8 cellular contexts compared by ENCODE assay signal in the genomic region with DNA sequence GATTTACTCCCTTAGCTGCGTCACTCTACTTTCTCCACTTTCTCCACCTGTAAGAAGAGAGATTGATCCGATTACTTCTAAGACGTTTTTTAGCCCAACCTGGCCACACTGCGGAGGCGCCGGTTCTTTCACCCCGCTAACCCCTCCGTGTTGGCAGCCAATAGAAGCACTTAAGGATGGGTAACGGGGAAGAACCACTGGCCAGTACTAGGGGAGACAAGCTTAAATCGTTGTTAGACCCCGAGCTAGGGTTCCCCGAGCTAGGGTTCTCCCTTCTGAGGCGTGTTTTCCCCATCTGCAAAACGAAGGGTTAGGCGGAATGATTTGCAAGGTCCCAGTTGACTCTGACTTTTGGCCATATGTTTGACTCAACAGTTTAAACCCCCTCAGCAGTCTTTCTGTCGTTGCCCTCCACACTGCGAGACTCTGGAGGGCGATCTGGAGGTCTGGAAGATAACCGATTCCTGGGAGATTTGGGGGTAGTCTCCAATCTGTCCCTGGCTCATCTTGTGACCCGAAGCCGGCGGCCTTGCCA. TPM values are rescaled to one million over a fixed set of nuclear protein-coding genes. Genes with fewer than 3 reads are reported as not detected.
DNase-seq lines count a peak whose midpoint lies in the region; ATAC-seq and TF ChIP-seq lines count a peak whose summit lies in the region.

No MANE protein-coding gene starts in this region.

- H3K27ac ChIP-seq in GM23338 (ENCODE audit: low read depth), result peak overlapping the region; percentile 65
- peak overlapping the region; percentile 92 for H3K27ac ChIP-seq in lower lobe of right lung
- H3K27ac ChIP-seq in upper lobe of left lung, result peak overlapping the region; percentile 85 to 98 (median 90)

- H3K9me3 ChIP-seq in lower lobe of right lung (no peaks in the 10 kb centered on the region), upper lobe of left lung (no peaks in the 10 kb centered on the region)

- peaks cover 10% of the 10 kb centered on the region for H3K27me3 Mint-ChIP-seq in GM23338 (ENCODE audit: insufficient read depth, low read depth, poor library complexity)

- peak overlapping the region; percentile 85 for H3K4me2 ChIP-seq in GM23338

- H3K9me3 Mint-ChIP-seq in GM23338, result no peaks in the 10 kb centered on the region

- peak overlapping the region; percentile 99 for H3K27ac Mint-ChIP-seq in GM23338

- peaks cover 4% of the 10 kb centered on the region; the same call in 1 of the 2 replicates for H3F3A ChIP-seq in GM23338 (replicated peaks; ENCODE audit: low read depth)

- TF ChIP-seq CTCF in GM23338 (conservative IDR thresholded peaks at IDR 0.05; ENCODE audit: low read depth in 2 of 2), result 0 out of 4 replicates have a peak, but pooled peaks of 1 of the 2 experiments have one; percentile 10
- TF ChIP-seq CTCF in cardiac fibroblast (IDR thresholded peaks at IDR 0.05; ENCODE audit: low read depth, low read length), result no peak
- TF ChIP-seq CTCF in lower lobe of right lung (IDR thresholded peaks at IDR 0.05), result no peak
- no peak for TF ChIP-seq CTCF in upper lobe of left lung (IDR thresholded peaks at IDR 0.05)

- peak overlapping the region; percentile 96 for H3K4me3 Mint-ChIP-seq in GM23338

- no peaks in the 10 kb centered on the region for H3K9me2 ChIP-seq in GM23338 (ENCODE audit: insufficient read depth)

- WGBS in upper lobe of left lung, 2 donors, result 8 to 13% methylated on average over 19 to 22 of the region's 22 CpGs

- H3K79me2 ChIP-seq in GM23338 (replicated peaks; ENCODE audit: insufficient read depth), result peaks cover 30% of the 10 kb centered on the region

- intact Hi-C loops in lower lobe of right lung (cut with DNase I), result no loop called here

- TF ChIP-seq EP300 in upper lobe of left lung (IDR thresholded peaks at IDR 0.05), result no peak

- no peaks in the 10 kb centered on the region for H4K20me1 ChIP-seq in GM23338 (replicated peaks; ENCODE audit: insufficient read depth)

- H3K36me3 ChIP-seq in GM23338 (ENCODE audit: insufficient read depth), result peaks cover 10% of the 10 kb centered on the region; the same call in 1 of the 2 replicates
- peaks cover 12% of the 10 kb centered on the region for H3K36me3 ChIP-seq in lower lobe of right lung
- peaks cover 0 to 11% (median 0%) of the 10 kb centered on the region in 4 donors for H3K36me3 ChIP-seq in upper lobe of left lung

- no peak for TF ChIP-seq POLR2A in upper lobe of left lung (IDR thresholded peaks at IDR 0.05)

- H3K4me1 Mint-ChIP-seq in GM23338, result peaks cover 34% of the 10 kb centered on the region

- H3K27me3 ChIP-seq in GM23338 (ENCODE audit: insufficient read depth) (no peaks in the 10 kb centered on the region), lower lobe of right lung (ENCODE audit: low read depth) (no peaks in the 10 kb centered on the region), upper lobe of left lung (no peaks in the 10 kb centered on the region)

- DNase-seq in NCI-H748 (lab: John Stamatoyannopoulos, UW; ENCODE audit: unreplicated experiment) (peak; percentile 64), NCI-H748 treated with DMSO at 0.1 percent for 48 hours (lab: John Stamatoyannopoulos, UW) (no peak), GM23338 (ENCODE audit: low spot score) (peak; percentile 59), NCI-H146 (lab: John Stamatoyannopoulos, UW) (peak; percentile 56), cardiac fibroblast (ENCODE audit: low read depth in 2 of 2) (peak; percentile 18 to 23), lower lobe of right lung (no peak), upper lobe of left lung (no peak), 8988T (no peak)

- H3K36me3 Mint-ChIP-seq in GM23338 (ENCODE audit: low read depth), result peaks cover 16% of the 10 kb centered on the region

- ATAC-seq in GM23338 (peak; percentile 37), lower lobe of right lung (peak; percentile 2 to 19), upper lobe of left lung (ENCODE audit: low FRiP score in 2 of 2) (peak; percentile 4 to 25)

- peaks cover 9% of the 10 kb centered on the region for H3K4me1 ChIP-seq in GM23338 (ENCODE audit: insufficient read depth)
- H3K4me1 ChIP-seq in lower lobe of right lung, result peaks cover 18% of the 10 kb centered on the region
- peaks cover 8 to 21% (median 16%) of the 10 kb centered on the region in 4 donors for H3K4me1 ChIP-seq in upper lobe of left lung

- H2AFZ ChIP-seq in GM23338, result peak overlapping the region; percentile 75

- H3K4me3 ChIP-seq in GM23338 (peak overlapping the region; percentile 61), cardiac fibroblast (replicated peaks in 1 of 2; ENCODE audit: low read depth in 2 of 2, low read length in 2 of 2) (peak overlapping the region; percentile 93 to 98), lower lobe of right lung (peak overlapping the region; percentile 79), upper lobe of left lung (peak overlapping the region; percentile 69 to 84 (median 81))

TF ChIP-seq in GM23338, 12 proteins besides CTCF, POLR2A, EP300 and RAD21:
- TF ChIP-seq EZH2 (IDR thresholded peaks at IDR 0.05; ENCODE audit: low read depth, unreplicated experiment), result no peak

RNA-seq across cellular contexts. Expression of gene UMAD1, which starts 0.6 kb away (rescaled TPM):
- total RNA-seq in GM23338 (2014; rRNA removed; shearing (Covaris generic)), result 8.3 and 8.4 TPM in 2 replicates
- polyA plus RNA-seq in GM23338 (2016; fragmentation: Nextera tagmentation; extraction: Ambion mirVana), result 10.3 and 12.4 TPM in 2 replicates
- 21.6 TPM for total RNA-seq in lower lobe of right lung
- 10 to 100 TPM in 5 of 6 donors, 1 to 10 TPM in 1; 8.4 to 29.7 (median 13.3) TPM for total RNA-seq in upper lobe of left lung

Comparison
In these comparisons a context has a peak if more than half of its experiments do, and no peak if none do; other contexts are left out.
1. DNase-seq: peak in NCI-H748 (single experiment), GM23338 (single experiment), NCI-H146 (single experiment) and cardiac fibroblast (2 of 2); none in NCI-H748 treated with DMSO at 0.1 percent for 48 hours (single experiment), lower lobe of right lung (single experiment), upper lobe of left lung (0 of 2) and 8988T (single experiment).
2. Peak in every context shown above with its lines, with median percentiles within 50 percentile points of each other: ATAC-seq, H3K27ac ChIP-seq and H3K4me3 ChIP-seq.